16 cellular contexts compared by ENCODE assay signal in genomic region chr4:128388352-128388630, GRCh38.
A peak's percentile ranks its signal among the peaks of the same experiment; 100 is the strongest.
DNase-seq lines count a peak whose midpoint lies in the region; ATAC-seq and TF ChIP-seq lines count a peak whose summit lies in the region.
"Had no signal": no experiment of that assay in that cellular context is flagged by ENCODE, and none has a peak within 500 bp of the region (broad histone marks: within the 10 kb centered on the region; RNA-seq: fewer than 3 reads in every experiment).

No MANE protein-coding gene starts in this region.

- no peak overlapping the region for H4K12ac ChIP-seq in trophoblast cell (ENCODE audit: low read depth, low read length)

- intact Hi-C loops in body of pancreas (cut with DNase I) = no loop called here

- H3K23ac ChIP-seq in trophoblast cell (ENCODE audit: low read length) = no peak overlapping the region

- ATAC-seq in body of pancreas = no peak
- ATAC-seq: CD8-positive, alpha-beta T cell; stimulated activated naive B cell treated with anti-CD40 and anti-IgM and Interleukin-4, amounts not matched to agents 10 μg/mL and 1 μg/mL and 100 μg/mL, for 72 hours had no signal

- WGBS in trophoblast cell (ENCODE audit: extremely low coverage, insufficient coverage, insufficient read length) = no CpG with 5 or more reads among the region's 3 CpGs
- WGBS in body of pancreas, 2 donors = 90 to 93% methylated on average over 3 of the region's 3 CpGs

- no peak overlapping the region for H2AFZ ChIP-seq in trophoblast cell (ENCODE audit: insufficient read depth, low read length, poor library complexity)
- H2AFZ ChIP-seq: hepatocyte, parathyroid adenoma had no signal

- in situ Hi-C loops in ACHN (cut with HindIII; ENCODE audit: low pct_ligation_motif_present, low pct_unique_long_range_greater_than_20kb, low sequenced_read_pairs) = no loop called here

- H3K9ac ChIP-seq in trophoblast cell (ENCODE audit: low read length) = no peak overlapping the region
- H3K9ac ChIP-seq: parathyroid adenoma had no signal

- peak overlapping the region; percentile 55 for H2BK5ac ChIP-seq in trophoblast cell (ENCODE audit: low read depth, low read length, poor library complexity)

- H3K27me3 ChIP-seq in trophoblast cell (ENCODE audit: insufficient read depth, low read length) (no peaks in the 10 kb centered on the region), body of pancreas (no peaks in the 10 kb centered on the region), WERI-Rb-1 (ENCODE audit: insufficient read depth, low read depth, severe bottlenecking) (no peaks in the 10 kb centered on the region)
- H3K27me3 ChIP-seq: dorsolateral prefrontal cortex, hepatocyte had no signal

- H4K8ac ChIP-seq in trophoblast cell (ENCODE audit: low read depth, low read length) = peak overlapping the region; percentile 54

- H2BK120ac ChIP-seq in trophoblast cell (ENCODE audit: insufficient read depth, low read length, poor library complexity) = peak overlapping the region; percentile 88

- peaks cover 37% of the 10 kb centered on the region for H3K79me1 ChIP-seq in trophoblast cell (ENCODE audit: low read length)

- peak overlapping the region; percentile 45 for H2AK5ac ChIP-seq in trophoblast cell (ENCODE audit: low read length)

- H3K4me1 ChIP-seq in trophoblast cell (ENCODE audit: control insufficient read depth in 1 of 2, insufficient read depth in 2 of 2, low read length in 2 of 2) (peaks cover 24 to 33% of the 10 kb centered on the region in 2 experiments), body of pancreas (peaks cover 39% of the 10 kb centered on the region)
- H3K4me1 ChIP-seq: parathyroid adenoma had no signal

- H3K27ac ChIP-seq in epithelial cell of prostate (peak overlapping the region; percentile 85), trophoblast cell (ENCODE audit: low read depth, low read length) (peak overlapping the region; percentile 88), body of pancreas (peak overlapping the region in 1 of 4 donors; percentile 85), WERI-Rb-1 (no peak overlapping the region)
- H3K27ac ChIP-seq: hepatocyte, parathyroid adenoma had no signal

- no peak overlapping the region for H3K4me3 ChIP-seq in trophoblast cell (ENCODE audit: low read depth, low read length)
- H3K4me3 ChIP-seq in body of pancreas = no peak overlapping the region
- H3K4me3 ChIP-seq in WERI-Rb-1 (ENCODE audit: low read depth, low read length) = no peak overlapping the region
- H3K4me3 ChIP-seq: dorsolateral prefrontal cortex, hepatocyte had no signal

- H3K14ac ChIP-seq in trophoblast cell (ENCODE audit: low read length) = peak overlapping the region; percentile 45

- H3K79me2 ChIP-seq in trophoblast cell (ENCODE audit: control insufficient read depth, insufficient read depth, low read length, poor library complexity) = peaks cover 3% of the 10 kb centered on the region
- H3K79me2 ChIP-seq: hepatocyte, parathyroid adenoma had no signal

- H4K91ac ChIP-seq in trophoblast cell (ENCODE audit: low read depth, low read length) = peak overlapping the region; percentile 87

- DNase-seq in ACHN = peak; percentile 11
- peak; percentile 53 for DNase-seq in M059J (ENCODE audit: low read depth)
- DNase-seq in epithelial cell of prostate (ENCODE audit: low read depth, low spot score) = no peak
- DNase-seq in trophoblast cell = peak; percentile 84 to 86
- no peak for DNase-seq in body of pancreas
- no peak for DNase-seq in NCI-H82 treated with DMSO at 0.1 percent for 48 hours (lab: John Stamatoyannopoulos, UW; ENCODE audit: unreplicated experiment)
- DNase-seq in WERI-Rb-1 = no peak
- DNase-seq in DMS114 treated with DMSO at 0.1 percent for 48 hours (lab: John Stamatoyannopoulos, UW; ENCODE audit: unreplicated experiment) = no peak
- DNase-seq: activated CD4-positive, alpha-beta T cell treated with anti-CD3 and anti-CD28 coated beads, Interleukin-2, amount 10 ng/mL, durations not matched to agents 24 days and 14 days; activated naive CD4-positive, alpha-beta T cell treated with anti-CD3 and anti-CD28 coated beads, Interleukin-2, amount 10 ng/mL, durations not matched to agents 7 days and 5 days; CD8-positive, alpha-beta T cell; dorsolateral prefrontal cortex; NCI-H526; stimulated activated naive B cell treated with anti-CD40 and anti-IgM and Interleukin-4, amounts not matched to agents 10 μg/mL and 1 μg/mL and 100 μg/mL, for 72 hours had no signal

- H2BK12ac ChIP-seq in trophoblast cell (ENCODE audit: low read length) = peak overlapping the region; percentile 95

- no peak for TF ChIP-seq CTCF in body of pancreas (IDR thresholded peaks at IDR 0.05)
- no peak for TF ChIP-seq CTCF in WERI-Rb-1 (IDR thresholded peaks at IDR 0.05; ENCODE audit: low read depth, low read length)

- peak overlapping the region; percentile 63 for H3K18ac ChIP-seq in trophoblast cell (ENCODE audit: low read length)

- TF ChIP-seq POLR2A in body of pancreas (IDR thresholded peaks at IDR 0.05) = no peak

- no peaks in the 10 kb centered on the region for H3K9me3 ChIP-seq in trophoblast cell (ENCODE audit: insufficient read depth, low read depth, low read length)
- H3K9me3 ChIP-seq in body of pancreas = no peaks in the 10 kb centered on the region
- H3K9me3 ChIP-seq in WERI-Rb-1 (ENCODE audit: severe bottlenecking) = peaks cover 2% of the 10 kb centered on the region

- peak overlapping the region; percentile 29 for H3K4ac ChIP-seq in trophoblast cell (ENCODE audit: low read depth, low read length)

- no peaks in the 10 kb centered on the region for H3K36me3 ChIP-seq in trophoblast cell (ENCODE audit: control insufficient read depth in 1 of 2, insufficient read depth in 2 of 2, low read length in 2 of 2)
- H3K36me3 ChIP-seq in body of pancreas (replicated peaks in 1 of 2; ENCODE audit: insufficient read depth in 1 of 2, low read depth in 2 of 2) = no peaks in the 10 kb centered on the region
- no peaks in the 10 kb centered on the region for H3K36me3 ChIP-seq in WERI-Rb-1

- H3K4me2 ChIP-seq in trophoblast cell (ENCODE audit: low read length) = no peak overlapping the region
- H3K4me2 ChIP-seq: hepatocyte had no signal

Comparison
In these comparisons a context has a peak if more than half of its experiments do, and no peak if none do; other contexts are left out.
1. DNase-seq: peak in ACHN (single experiment), M059J (single experiment) and trophoblast cell (2 of 2); none in epithelial cell of prostate (single experiment), body of pancreas (0 of 4), NCI-H82 treated with DMSO at 0.1 percent for 48 hours (single experiment), WERI-Rb-1 (single experiment) and DMS114 treated with DMSO at 0.1 percent for 48 hours (single experiment).